ENCODE assay signal across 33 cellular contexts in genomic region chr12:45040977-45041376, GRCh38. TPM values are rescaled to one million over a fixed set of nuclear protein-coding genes. Genes with fewer than 3 reads are reported as not detected.
"Had no signal": no experiment of that assay in that cellular context is flagged by ENCODE, and none has a peak within 500 bp of the region (broad histone marks: within the 10 kb centered on the region; RNA-seq: fewer than 3 reads in every experiment).

No MANE protein-coding gene starts in this region.

- H3K9me3 ChIP-seq: left ventricle myocardium inferior, neutrophil, right atrium auricular region, right lobe of liver, tibial nerve, upper lobe of left lung, vagina had no signal

- DNase-seq: hippocampal formation; left ventricle myocardium inferior; mesendoderm; naive B cell; natural killer cell; nephron progenitor cell; occipital lobe; right lobe of liver; stimulated activated CD4-positive, alpha-beta T cell treated with anti-CD3 and anti-CD28 coated beads, Interleukin-1b, Interleukin-23, amount 100 ng/mL, for 48 hours; stimulated activated CD4-positive, alpha-beta T cell treated with anti-CD3 and anti-CD28 coated beads, Interleukin-2, amount 100 ng/mL, for 48 hours; stimulated activated CD4-positive, alpha-beta T cell treated with anti-CD3 and anti-CD28 coated beads, Interleukin-4, amount 100 ng/mL, for 4 hours; stimulated activated CD8-positive, alpha-beta memory T cell treated with anti-CD3 and anti-CD28 coated beads, Interleukin-4, amount 100 ng/mL, for 48 hours; stimulated activated naive CD4-positive, alpha-beta T cell treated with Interleukin-2 at 50 U/mL for 16 hours; stimulated activated naive CD8-positive, alpha-beta T cell treated with anti-CD3 and anti-CD28 coated beads, Interleukin-15, amount 100 ng/mL, for 72 hours; substantia nigra; upper lobe of left lung had no signal

- FAIRE-seq: islet of Langerhans had no signal

- H3K27me3 ChIP-seq: right lobe of liver, tibial nerve, upper lobe of left lung, vagina had no signal

- H3K36me3 ChIP-seq: left ventricle myocardium inferior, neutrophil, right atrium auricular region, right lobe of liver, tibial nerve, upper lobe of left lung, vagina had no signal

- ATAC-seq: natural killer cell; right lobe of liver; stimulated activated memory B cell treated with anti-CD40 and anti-IgM and Interleukin-4, amounts not matched to agents 10 μg/mL and 1 μg/mL and 100 μg/mL, for 72 hours; stimulated activated naive CD8-positive, alpha-beta T cell treated with anti-CD3 and anti-CD28 coated beads, Interleukin-15, amount 100 ng/mL, for 72 hours had no signal

- H3K4me1 ChIP-seq: left ventricle myocardium inferior, right atrium auricular region, right lobe of liver, tibial nerve, upper lobe of left lung, vagina had no signal

- H3K4me3 ChIP-seq: left ventricle myocardium inferior, lung, neural progenitor cell, right atrium auricular region, right lobe of liver, smooth muscle cell, tibial nerve, upper lobe of left lung, vagina had no signal

- H3K27ac ChIP-seq: left ventricle myocardium inferior, neural progenitor cell, neutrophil, right atrium auricular region, right lobe of liver, tibial nerve, upper lobe of left lung, vagina had no signal

RNA-seq across cellular contexts. Expression of gene DBX2, which starts 9.9 kb away (rescaled TPM):
- total RNA-seq: kidney epithelial cell, lung, mesothelial cell of epicardium, mononuclear cell, natural killer cell, osteocyte, progenitor cell of endocrine pancreas, pulmonary artery endothelial cell, renal cortical epithelial cell, right lobe of liver, smooth muscle cell, tibial nerve, upper lobe of left lung, vagina had no signal
- polyA plus RNA-seq: smooth muscle cell, thymus had no signal
